Comparison of ENCODE assay signal across 20 cellular contexts in genomic region chr17:80692931-80693467, GRCh38.
A peak's percentile ranks its signal among the peaks of the same experiment; 100 is the strongest.
DNase-seq lines count a peak whose midpoint lies in the region; ATAC-seq lines count a peak whose summit lies in the region.
"Had no signal": no experiment of that assay in that cellular context is flagged by ENCODE, and none has a peak within 500 bp of the region (broad histone marks: within the 10 kb centered on the region; RNA-seq: fewer than 3 reads in every experiment).

No MANE protein-coding gene starts in this region.

- in situ Hi-C loops in SK-MEL-5 (cut with HindIII; ENCODE audit: low pct_unique_long_range_greater_than_20kb, low sequenced_read_pairs): no loop called here

- H3K4me3 Mint-ChIP-seq in activated naive CD4-positive, alpha-beta T cell treated with anti-CD3 and anti-CD28 coated beads for 36 hours: no peak overlapping the region
- H3K4me3 Mint-ChIP-seq: natural killer cell had no signal

- peak overlapping the region; percentile 74 for H3K27ac ChIP-seq in substantia nigra (ENCODE audit: low read depth, low read length, poor library complexity, severe bottlenecking)
- H3K27ac ChIP-seq: epithelial cell of prostate, parathyroid adenoma, right lobe of liver, thyroid gland, VCaP had no signal

- DNase-seq in activated naive CD4-positive, alpha-beta T cell treated with anti-CD3 and anti-CD28 coated beads, Interleukin-2, amount 50 U/mL, for 72 hours (ENCODE audit: low spot score in 2 of 2): no peak
- no peak for DNase-seq in activated naive CD4-positive, alpha-beta T cell treated with anti-CD3 and anti-CD28 coated beads for 36 hours
- DNase-seq in SK-MEL-5 (ENCODE audit: low read depth, low spot score): peak; percentile 97
- peak; percentile 34 for DNase-seq in inferior parietal cortex (ENCODE audit: extremely low spot score)
- peak in 4 of 49 donors; percentile 7 to 46 (median 27) for DNase-seq in substantia nigra (lab: John Stamatoyannopoulos, UW)
- no peak for DNase-seq in NCI-H146 (lab: John Stamatoyannopoulos, UW)
- DNase-seq: activated CD4-positive, alpha-beta T cell treated with anti-CD3 and anti-CD28 coated beads, Interleukin-2, amount 50 U/mL, for 4 hours; activated CD8-positive, alpha-beta memory T cell treated with anti-CD3 and anti-CD28 coated beads, Interleukin-2, amount 50 U/mL, for 4 hours; KG1; natural killer cell; right lobe of liver; stimulated activated CD4-positive, alpha-beta T cell treated with anti-CD3 and anti-CD28 coated beads, Interleukin-4, amount 100 ng/mL, for 4 hours; stimulated activated naive CD8-positive, alpha-beta T cell treated with anti-CD3 and anti-CD28 coated beads, Interleukin-15, Interleukin-2, amounts not matched to agents 100 U/mL and 50 U/mL, for 24 hours; thyroid gland had no signal

- CTCF ChIA-PET in activated naive CD4-positive, alpha-beta T cell treated with anti-CD3 and anti-CD28 coated beads for 36 hours (lab: Charles Lee): no interaction called here

- intact Hi-C loops in activated naive CD4-positive, alpha-beta T cell treated with anti-CD3 and anti-CD28 coated beads for 36 hours (cut with micrococcal nuclease): no loop called here

- ATAC-seq in activated naive CD4-positive, alpha-beta T cell treated with anti-CD3 and anti-CD28 coated beads, Interleukin-2, amount 50 U/mL, for 72 hours: no peak
- no peak for ATAC-seq in HG03045 (IDR thresholded peaks at IDR 0.05; ENCODE audit: unreplicated experiment)
- ATAC-seq in HG03439 (IDR thresholded peaks at IDR 0.05; ENCODE audit: unreplicated experiment): no peak
- ATAC-seq: left lobe of liver; natural killer cell; right lobe of liver; stimulated activated naive CD8-positive, alpha-beta T cell treated with anti-CD3 and anti-CD28 coated beads, Interleukin-15, Interleukin-2, amounts not matched to agents 100 U/mL and 50 U/mL, for 24 hours had no signal

- H3K9me3 Mint-ChIP-seq in activated naive CD4-positive, alpha-beta T cell treated with anti-CD3 and anti-CD28 coated beads, Interleukin-2, amount 50 U/mL, for 72 hours: no peaks in the 10 kb centered on the region
- no peaks in the 10 kb centered on the region for H3K9me3 Mint-ChIP-seq in activated naive CD4-positive, alpha-beta T cell treated with anti-CD3 and anti-CD28 coated beads for 36 hours
- H3K9me3 Mint-ChIP-seq: natural killer cell had no signal

- H3K36me3 Mint-ChIP-seq in activated naive CD4-positive, alpha-beta T cell treated with anti-CD3 and anti-CD28 coated beads, Interleukin-2, amount 50 U/mL, for 72 hours: peaks cover 4 to 20% of the 10 kb centered on the region in 2 donors
- peaks cover 2% of the 10 kb centered on the region for H3K36me3 Mint-ChIP-seq in activated naive CD4-positive, alpha-beta T cell treated with anti-CD3 and anti-CD28 coated beads for 36 hours (ENCODE audit: low read depth)
- H3K36me3 Mint-ChIP-seq: natural killer cell had no signal

- H3K27me3 Mint-ChIP-seq in activated naive CD4-positive, alpha-beta T cell treated with anti-CD3 and anti-CD28 coated beads for 36 hours (ENCODE audit: low read depth): no peaks in the 10 kb centered on the region

- H3K4me1 Mint-ChIP-seq in activated naive CD4-positive, alpha-beta T cell treated with anti-CD3 and anti-CD28 coated beads for 36 hours (ENCODE audit: low read depth): peaks cover 36% of the 10 kb centered on the region

- H3K27ac Mint-ChIP-seq in activated naive CD4-positive, alpha-beta T cell treated with anti-CD3 and anti-CD28 coated beads, Interleukin-2, amount 50 U/mL, for 72 hours: peak overlapping the region; percentile 19 to 88
- no peak overlapping the region for H3K27ac Mint-ChIP-seq in activated naive CD4-positive, alpha-beta T cell treated with anti-CD3 and anti-CD28 coated beads for 36 hours
- H3K27ac Mint-ChIP-seq: natural killer cell had no signal

Comparison
In these comparisons a context has a peak if more than half of its experiments do, and no peak if none do; other contexts are left out.
1. DNase-seq: peak in SK-MEL-5 (single experiment) and inferior parietal cortex (single experiment); none in activated naive CD4-positive, alpha-beta T cell treated with anti-CD3 and anti-CD28 coated beads, Interleukin-2, amount 50 U/mL, for 72 hours (0 of 2), activated naive CD4-positive, alpha-beta T cell treated with anti-CD3 and anti-CD28 coated beads for 36 hours (single experiment) and NCI-H146 (single experiment).